ENCODE assay signal across 13 cellular contexts in the genomic region with DNA sequence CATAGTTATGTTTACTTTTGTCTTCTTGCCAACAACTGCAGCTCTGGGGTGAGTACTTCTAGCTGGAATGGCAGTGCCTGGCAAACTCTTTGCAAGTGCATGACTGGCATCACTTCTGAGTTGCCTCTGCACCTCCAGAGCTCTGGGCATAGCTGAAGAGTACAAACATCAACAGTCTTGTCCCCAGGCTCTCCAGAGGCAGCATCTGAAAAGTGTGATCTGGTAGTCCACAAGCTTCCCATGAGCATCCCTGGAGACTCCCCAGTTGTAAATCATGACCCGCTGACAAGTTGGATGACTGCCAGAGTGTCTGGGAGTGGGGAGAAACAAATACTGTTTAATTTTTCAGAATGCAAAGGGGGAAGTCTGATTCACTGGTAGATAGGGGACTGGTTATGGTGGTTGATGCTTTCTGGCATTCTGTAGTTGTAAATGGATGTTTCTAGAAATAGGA.
A peak's percentile ranks its signal among the peaks of the same experiment; 100 is the strongest.
DNase-seq lines count a peak whose midpoint lies in the region; ATAC-seq and TF ChIP-seq lines count a peak whose summit lies in the region.
"Had no signal": no experiment of that assay in that cellular context is flagged by ENCODE, and none has a peak within 500 bp of the region (broad histone marks: within the 10 kb centered on the region; RNA-seq: fewer than 3 reads in every experiment).

No MANE protein-coding gene starts in this region.

- no peaks in the 10 kb centered on the region for H3K36me3 Mint-ChIP-seq in type B pancreatic cell
- H3K36me3 Mint-ChIP-seq in glutamatergic neuron (ENCODE audit: unreplicated experiment), result peaks cover 4% of the 10 kb centered on the region
- H3K36me3 Mint-ChIP-seq: stimulated activated memory B cell treated with anti-CD40 and anti-IgM and Interleukin-4, amounts not matched to agents 10 μg/mL and 1 μg/mL and 100 μg/mL, for 72 hours had no signal

- H3K27me3 Mint-ChIP-seq in type B pancreatic cell (peaks cover 12% of the 10 kb centered on the region), glutamatergic neuron (ENCODE audit: unreplicated experiment) (peaks cover 3% of the 10 kb centered on the region)

- no peaks in the 10 kb centered on the region for H3K9me3 Mint-ChIP-seq in type B pancreatic cell
- H3K9me3 Mint-ChIP-seq in glutamatergic neuron (ENCODE audit: unreplicated experiment), result peaks cover 4% of the 10 kb centered on the region
- H3K9me3 Mint-ChIP-seq: stimulated activated memory B cell treated with anti-CD40 and anti-IgM and Interleukin-4, amounts not matched to agents 10 μg/mL and 1 μg/mL and 100 μg/mL, for 72 hours had no signal

- no peak overlapping the region for H3K4me3 ChIP-seq in choroid plexus epithelial cell (ENCODE audit: low read depth, low read length)

- H3K4me3 Mint-ChIP-seq in type B pancreatic cell, result no peak overlapping the region
- no peak overlapping the region for H3K4me3 Mint-ChIP-seq in glutamatergic neuron (ENCODE audit: unreplicated experiment)
- H3K4me3 Mint-ChIP-seq: stimulated activated memory B cell treated with anti-CD40 and anti-IgM and Interleukin-4, amounts not matched to agents 10 μg/mL and 1 μg/mL and 100 μg/mL, for 72 hours had no signal

- no peak for TF ChIP-seq CTCF in choroid plexus epithelial cell (conservative IDR thresholded peaks at IDR 0.05; ENCODE audit: low read depth, low read length)
- TF ChIP-seq CTCF in type B pancreatic cell (conservative IDR thresholded peaks at IDR 0.05), result no peak
- TF ChIP-seq CTCF in glutamatergic neuron (IDR thresholded peaks at IDR 0.05; ENCODE audit: partially characterized antibody, unreplicated experiment), result no peak

- peak overlapping the region; percentile 49 for H3K27ac Mint-ChIP-seq in type B pancreatic cell
- H3K27ac Mint-ChIP-seq in glutamatergic neuron (ENCODE audit: unreplicated experiment), result no peak overlapping the region
- H3K27ac Mint-ChIP-seq: stimulated activated memory B cell treated with anti-CD40 and anti-IgM and Interleukin-4, amounts not matched to agents 10 μg/mL and 1 μg/mL and 100 μg/mL, for 72 hours had no signal

- ATAC-seq in GM18909 (IDR thresholded peaks at IDR 0.05; ENCODE audit: poor library complexity, unreplicated experiment), result no peak
- ATAC-seq: right cardiac atrium; stimulated activated memory B cell treated with anti-CD40 and anti-IgM and Interleukin-4, amounts not matched to agents 10 μg/mL and 1 μg/mL and 100 μg/mL, for 72 hours had no signal

- DNase-seq in SIG-M5 treated with dmso at 0.1 percent for 504 hours (lab: John Stamatoyannopoulos, UW; ENCODE audit: unreplicated experiment) (peak; percentile 5), SIG-M5 (lab: John Stamatoyannopoulos, UW) (no peak), NCI-H748 treated with DMSO at 0.1 percent for 48 hours (lab: John Stamatoyannopoulos, UW) (peak; percentile 38), choroid plexus epithelial cell (ENCODE audit: low read depth) (peak; percentile 13), type B pancreatic cell (ENCODE audit: extremely low spot score, unreplicated experiment) (no peak), pons (ENCODE audit: low spot score) (no peak), glutamatergic neuron (no peak)
- DNase-seq: AML-193, cortex of kidney, H7, right cardiac atrium had no signal

- H3K4me1 Mint-ChIP-seq in type B pancreatic cell (ENCODE audit: unreplicated experiment) (peaks cover 29% of the 10 kb centered on the region), glutamatergic neuron (ENCODE audit: low read depth, unreplicated experiment) (peaks cover 5% of the 10 kb centered on the region)

Comparison
In these comparisons a context has a peak if more than half of its experiments do, and no peak if none do; other contexts are left out.
1. DNase-seq: peak in SIG-M5 treated with dmso at 0.1 percent for 504 hours (single experiment), NCI-H748 treated with DMSO at 0.1 percent for 48 hours (single experiment) and choroid plexus epithelial cell (single experiment); none in SIG-M5 (single experiment), type B pancreatic cell (single experiment), pons (single experiment) and glutamatergic neuron (single experiment).